27 cellular contexts compared by ENCODE assay signal in the genomic region with DNA sequence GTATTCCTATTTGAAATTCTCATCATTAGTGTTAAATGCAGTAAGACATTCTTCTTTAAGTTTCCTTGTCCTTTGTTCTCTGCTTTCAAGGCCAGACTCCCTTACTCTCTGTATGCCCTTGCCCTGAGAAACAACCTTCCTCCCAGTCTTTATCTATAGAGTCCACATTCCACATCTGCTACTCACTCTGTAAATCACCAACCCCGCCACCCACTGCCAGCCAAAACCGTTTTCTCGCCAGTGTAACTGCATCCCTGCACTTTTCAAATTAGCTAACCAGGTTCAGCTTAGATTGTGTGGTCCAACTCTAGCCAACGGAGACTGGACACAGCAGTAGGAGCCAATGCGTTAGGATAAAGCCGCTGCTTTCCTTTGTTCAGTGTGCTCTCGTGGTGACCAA.
"Had no signal": no experiment of that assay in that cellular context is flagged by ENCODE, and none has a peak within 500 bp of the region (broad histone marks: within the 10 kb centered on the region; RNA-seq: fewer than 3 reads in every experiment).

No MANE protein-coding gene starts in this region.

- ATAC-seq: activated CD4-positive, alpha-beta T cell treated with anti-CD3 and anti-CD28 coated beads for 36 hours; activated T-cell treated with anti-CD3 and anti-CD28 coated beads, Interleukin-2, amount 50 U/mL, for 72 hours; K562; Right ventricle myocardium inferior; T-cell had no signal

- H3K36me3 ChIP-seq: ascending aorta had no signal

- H3K4me1 ChIP-seq: ascending aorta had no signal

- H3K27me3 ChIP-seq: ascending aorta had no signal

- H3K4me3 ChIP-seq: ascending aorta, K562, SK-N-MC had no signal

- FAIRE-seq: K562, TTC549 had no signal

- H3K27ac ChIP-seq: ascending aorta, SK-N-MC had no signal

- DNase-seq: activated CD4-positive, alpha-beta memory T cell treated with anti-CD3 and anti-CD28 coated beads, Interleukin-2, amount 10 ng/mL, durations not matched to agents 7 days and 5 days; activated CD4-positive, alpha-beta T cell treated with anti-CD3 and anti-CD28 coated beads for 36 hours; activated CD4-positive, alpha-beta T cell treated with anti-CD3 and anti-CD28 coated beads, Interleukin-2, amount 50 U/mL, for 1 hour; activated CD4-positive, CD25-positive, alpha-beta regulatory T cell; activated CD8-positive, alpha-beta memory T cell treated with anti-CD3 and anti-CD28 coated beads, Interleukin-2, amount 50 U/mL, for 4 hours; activated naive CD4-positive, alpha-beta T cell treated with anti-CD3 and anti-CD28 coated beads, Interleukin-2, amount 50 U/mL, for 16 hours; activated naive CD8-positive, alpha-beta T cell treated with anti-CD3 and anti-CD28 coated beads, Interleukin-2, amount 10 ng/mL, durations not matched to agents 7 days and 5 days; activated T-cell treated with anti-CD3 and anti-CD28 coated beads, Interleukin-2, amount 50 U/mL, for 72 hours; Karpas-422; MM.1S; NCI-H1105; NCI-H1436; NCI-H1694 treated with DMSO at 0.1 percent for 48 hours; NCI-H2029 treated with DMSO at 0.1 percent for 48 hours; NCI-H345; NCI-H510A; NCI-H526 treated with DMSO at 0.1 percent for 48 hours; NCI-H82; RPMI8226; T-cell; T-helper 2 cell; T1000 had no signal
